In genomic region chr3:38164136-38164965, GRCh38 we compare ENCODE assay signal across 1 cellular context.
TF ChIP-seq lines count a peak whose summit lies in the region.

No MANE protein-coding gene starts in this region.

TF ChIP-seq in K562, 482 proteins besides CTCF, POLR2A, EP300 and RAD21 (continues in another document):
- no peak for TF ChIP-seq CHD7 (IDR thresholded peaks at IDR 0.05; ENCODE audit: low read depth, low read length)
- no peak for TF ChIP-seq ARHGAP35 (IDR thresholded peaks at IDR 0.05; ENCODE audit: partially characterized antibody)
- TF ChIP-seq SMARCA4 (IDR thresholded peaks at IDR 0.05) = 0 out of 2 replicates have a peak, but pooled peaks have one; percentile 47
- TF ChIP-seq ZNF57 (CRISPR knock-in tag; IDR thresholded peaks at IDR 0.05) = no peak
- TF ChIP-seq MLX (CRISPR knock-in tag; conservative IDR thresholded peaks at IDR 0.05) = no peak
- no peak for TF ChIP-seq CEBPG (CRISPR knock-in tag; IDR thresholded peaks at IDR 0.05)
- no peak for TF ChIP-seq CEBPG (tag; conservative IDR thresholded peaks at IDR 0.05 in 1 of 2, IDR thresholded peaks at IDR 0.05 in 1 of 2)
- 0 out of 2 replicates have a peak, but pooled peaks have one; percentile 22 for TF ChIP-seq ZNF444 (CRISPR knock-in tag; IDR thresholded peaks at IDR 0.05)
- TF ChIP-seq HNRNPH1 (optimal IDR thresholded peaks at IDR 0.05; ENCODE audit: low read depth, low read length) = no peak
- no peak for TF ChIP-seq ZNF197 (CRISPR knock-in tag; IDR thresholded peaks at IDR 0.05; ENCODE audit: low read depth)
- peak in 1 of 2 experiments; percentile 36; a peak in 2 of 4 replicates for TF ChIP-seq HDAC1 (IDR thresholded peaks at IDR 0.05)
- no peak for TF ChIP-seq ZNF830 (CRISPR knock-in tag; IDR thresholded peaks at IDR 0.05)
- TF ChIP-seq BCOR (IDR thresholded peaks at IDR 0.05) = no peak
- TF ChIP-seq KLF16 (IDR thresholded peaks at IDR 0.05) = 0 out of 2 replicates have a peak, but pooled peaks have one; percentile 7
- TF ChIP-seq ZSCAN32 (CRISPR knock-in tag; IDR thresholded peaks at IDR 0.05) = no peak
- TF ChIP-seq JUN (IDR thresholded peaks at IDR 0.05; ENCODE audit: borderline replicate concordance, low read depth, low read length) = no peak
- 0 out of 2 replicates have a peak, but pooled peaks have one; percentile 51 for TF ChIP-seq JUN (CRISPR knock-in tag; IDR thresholded peaks at IDR 0.05; ENCODE audit: borderline replicate concordance)
- TF ChIP-seq TOE1 (IDR thresholded peaks at IDR 0.05; ENCODE audit: borderline replicate concordance) = no peak
- TF ChIP-seq TOE1 (CRISPR knock-in tag; IDR thresholded peaks at IDR 0.05; ENCODE audit: borderline replicate concordance, low read depth) = no peak
- TF ChIP-seq NR3C1 (CRISPR knock-in tag; IDR thresholded peaks at IDR 0.05) = no peak
- TF ChIP-seq RBBP5 (IDR thresholded peaks at IDR 0.05; ENCODE audit: borderline replicate concordance, insufficient read depth, low read length, poor library complexity, severe bottlenecking) = no peak
- TF ChIP-seq TCF7L2 (IDR thresholded peaks at IDR 0.05; ENCODE audit: low read depth, low read length) = no peak
- no peak for TF ChIP-seq EWSR1 (IDR thresholded peaks at IDR 0.05; ENCODE audit: borderline replicate concordance, low read depth, partially characterized antibody)
- TF ChIP-seq ZNF23 (CRISPR knock-in tag; IDR thresholded peaks at IDR 0.05) = no peak
- no peak; the same call in 1 of the 2 replicates for TF ChIP-seq SNIP1 (IDR thresholded peaks at IDR 0.05; ENCODE audit: low read depth)
- no peak for TF ChIP-seq YY1 (IDR thresholded peaks at IDR 0.05; ENCODE audit: borderline replicate concordance in 1 of 3, control insufficient read depth in 1 of 3, extremely low read depth in 1 of 3, insufficient read depth in 3 of 3, insufficient read length in 1 of 3, insufficient replicate concordance in 2 of 3, low read depth in 1 of 3, low read length in 2 of 3)
- peak; percentile 5; the same call in 1 of the 2 replicates for TF ChIP-seq MTA2 (IDR thresholded peaks at IDR 0.05; ENCODE audit: low read depth)
- peak; percentile 66; the same call in 1 of the 2 replicates for TF ChIP-seq MYNN (IDR thresholded peaks at IDR 0.05)
- no peak for TF ChIP-seq MYNN (CRISPR knock-in tag; IDR thresholded peaks at IDR 0.05)
- TF ChIP-seq SIRT6 (IDR thresholded peaks at IDR 0.05; ENCODE audit: low read depth, low read length) = no peak
- no peak for TF ChIP-seq GABPB1 (CRISPR knock-in tag; IDR thresholded peaks at IDR 0.05)
- TF ChIP-seq CAMTA2 (CRISPR knock-in tag; conservative IDR thresholded peaks at IDR 0.05) = no peak
- no peak for TF ChIP-seq MTF1 (CRISPR knock-in tag; IDR thresholded peaks at IDR 0.05; ENCODE audit: borderline replicate concordance)
- TF ChIP-seq WHSC1 (IDR thresholded peaks at IDR 0.05; ENCODE audit: low read length) = no peak
- no peak for TF ChIP-seq VEZF1 (CRISPR knock-in tag; IDR thresholded peaks at IDR 0.05)
- no peak for TF ChIP-seq KDM5B (IDR thresholded peaks at IDR 0.05; ENCODE audit: insufficient replicate concordance, low read depth, low read length)
- no peak for TF ChIP-seq RREB1 (CRISPR knock-in tag; IDR thresholded peaks at IDR 0.05)
- no peak for TF ChIP-seq TGIF2 (CRISPR knock-in tag; IDR thresholded peaks at IDR 0.05)
- no peak for TF ChIP-seq ZNF232 (CRISPR knock-in tag; IDR thresholded peaks at IDR 0.05)
- TF ChIP-seq CC2D1A (IDR thresholded peaks at IDR 0.05) = 0 out of 2 replicates have a peak, but pooled peaks have one; percentile 18
- TF ChIP-seq ZNF785 (CRISPR knock-in tag; IDR thresholded peaks at IDR 0.05) = no peak
- TF ChIP-seq SRSF7 (optimal IDR thresholded peaks at IDR 0.05; ENCODE audit: low read depth, low read length) = no peak
- no peak for TF ChIP-seq PTBP1 (IDR thresholded peaks at IDR 0.05; ENCODE audit: low read depth, low read length)
